Comparison of ENCODE assay signal across 1 cellular context in genomic region chr16:23174622-23175021, GRCh38.
TF ChIP-seq lines count a peak whose summit lies in the region.

No MANE protein-coding gene starts in this region.

TF ChIP-seq in HepG2, 621 proteins besides CTCF, POLR2A, EP300 and RAD21 (continued from another document and continues in another):
- TF ChIP-seq, protein P1, sequence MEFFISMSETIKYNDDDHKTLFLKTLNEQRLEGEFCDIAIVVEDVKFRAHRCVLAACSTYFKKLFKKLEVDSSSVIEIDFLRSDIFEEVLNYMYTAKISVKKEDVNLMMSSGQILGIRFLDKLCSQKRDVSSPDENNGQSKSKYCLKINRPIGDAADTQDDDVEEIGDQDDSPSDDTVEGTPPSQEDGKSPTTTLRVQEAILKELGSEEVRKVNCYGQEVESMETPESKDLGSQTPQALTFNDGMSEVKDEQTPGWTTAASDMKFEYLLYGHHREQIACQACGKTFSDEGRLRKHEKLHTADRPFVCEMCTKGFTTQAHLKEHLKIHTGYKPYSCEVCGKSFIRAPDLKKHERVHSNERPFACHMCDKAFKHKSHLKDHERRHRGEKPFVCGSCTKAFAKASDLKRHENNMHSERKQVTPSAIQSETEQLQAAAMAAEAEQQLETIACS (CRISPR knock-in tag; IDR thresholded peaks at IDR 0.05): no peak
- TF ChIP-seq CHCHD3 (CRISPR knock-in tag; IDR thresholded peaks at IDR 0.05): no peak
- TF ChIP-seq ZNF101 (CRISPR knock-in tag; IDR thresholded peaks at IDR 0.05; ENCODE audit: borderline replicate concordance, low read depth): no peak
- TF ChIP-seq, protein P2, sequence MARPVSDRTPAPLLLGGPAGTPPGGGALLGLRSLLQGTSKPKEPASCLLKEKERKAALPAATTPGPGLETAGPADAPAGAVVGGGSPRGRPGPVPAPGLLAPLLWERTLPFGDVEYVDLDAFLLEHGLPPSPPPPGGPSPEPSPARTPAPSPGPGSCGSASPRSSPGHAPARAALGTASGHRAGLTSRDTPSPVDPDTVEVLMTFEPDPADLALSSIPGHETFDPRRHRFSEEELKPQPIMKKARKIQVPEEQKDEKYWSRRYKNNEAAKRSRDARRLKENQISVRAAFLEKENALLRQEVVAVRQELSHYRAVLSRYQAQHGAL (CRISPR knock-in tag; IDR thresholded peaks at IDR 0.05; ENCODE audit: not compliant biosample characterization): no peak
- TF ChIP-seq PHF8 (CRISPR knock-in tag; IDR thresholded peaks at IDR 0.05): no peak
- TF ChIP-seq ZNF7 (CRISPR knock-in tag; IDR thresholded peaks at IDR 0.05): 0 out of 2 replicates have a peak, but pooled peaks have one; percentile 13
- no peak for TF ChIP-seq RBM22 (optimal IDR thresholded peaks at IDR 0.05; ENCODE audit: low read length)
- peak; percentile 49; the same call in 1 of the 2 replicates for TF ChIP-seq IKZF5 (CRISPR knock-in tag; IDR thresholded peaks at IDR 0.05)
- TF ChIP-seq ATF1 (CRISPR knock-in tag; IDR thresholded peaks at IDR 0.05): no peak
- TF ChIP-seq, protein P3, sequence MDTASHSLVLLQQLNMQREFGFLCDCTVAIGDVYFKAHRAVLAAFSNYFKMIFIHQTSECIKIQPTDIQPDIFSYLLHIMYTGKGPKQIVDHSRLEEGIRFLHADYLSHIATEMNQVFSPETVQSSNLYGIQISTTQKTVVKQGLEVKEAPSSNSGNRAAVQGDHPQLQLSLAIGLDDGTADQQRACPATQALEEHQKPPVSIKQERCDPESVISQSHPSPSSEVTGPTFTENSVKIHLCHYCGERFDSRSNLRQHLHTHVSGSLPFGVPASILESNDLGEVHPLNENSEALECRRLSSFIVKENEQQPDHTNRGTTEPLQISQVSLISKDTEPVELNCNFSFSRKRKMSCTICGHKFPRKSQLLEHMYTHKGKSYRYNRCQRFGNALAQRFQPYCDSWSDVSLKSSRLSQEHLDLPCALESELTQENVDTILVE (CRISPR knock-in tag; IDR thresholded peaks at IDR 0.05): 0 out of 2 replicates have a peak, but pooled peaks have one; percentile 39
- TF ChIP-seq ZNF841 (CRISPR knock-in tag; IDR thresholded peaks at IDR 0.05; ENCODE audit: borderline replicate concordance): peak; percentile 34; the same call in 1 of the 2 replicates
- TF ChIP-seq ZNF354B (CRISPR knock-in tag; IDR thresholded peaks at IDR 0.05): no peak
- TF ChIP-seq, protein P4, sequence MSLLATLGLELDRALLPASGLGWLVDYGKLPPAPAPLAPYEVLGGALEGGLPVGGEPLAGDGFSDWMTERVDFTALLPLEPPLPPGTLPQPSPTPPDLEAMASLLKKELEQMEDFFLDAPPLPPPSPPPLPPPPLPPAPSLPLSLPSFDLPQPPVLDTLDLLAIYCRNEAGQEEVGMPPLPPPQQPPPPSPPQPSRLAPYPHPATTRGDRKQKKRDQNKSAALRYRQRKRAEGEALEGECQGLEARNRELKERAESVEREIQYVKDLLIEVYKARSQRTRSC (CRISPR knock-in tag; IDR thresholded peaks at IDR 0.05; ENCODE audit: low read depth): no peak
- no peak for TF ChIP-seq YEATS4 (CRISPR knock-in tag; IDR thresholded peaks at IDR 0.05; ENCODE audit: borderline replicate concordance)
- TF ChIP-seq KLF11 (CRISPR knock-in tag; IDR thresholded peaks at IDR 0.05): no peak
- TF ChIP-seq TCF7 (IDR thresholded peaks at IDR 0.05; ENCODE audit: low read depth): no peak
- no peak for TF ChIP-seq ZNF562 (CRISPR knock-in tag; IDR thresholded peaks at IDR 0.05; ENCODE audit: borderline replicate concordance)
- no peak for TF ChIP-seq NFYC (CRISPR knock-in tag; IDR thresholded peaks at IDR 0.05)
- TF ChIP-seq NFRKB (IDR thresholded peaks at IDR 0.05): no peak
- no peak for TF ChIP-seq ARNTL (CRISPR knock-in tag; IDR thresholded peaks at IDR 0.05)
- no peak for TF ChIP-seq ESRRA (CRISPR knock-in tag; IDR thresholded peaks at IDR 0.05; ENCODE audit: low read depth)
- no peak for TF ChIP-seq AHR (CRISPR knock-in tag; IDR thresholded peaks at IDR 0.05)
- TF ChIP-seq NCOA1 (CRISPR knock-in tag; IDR thresholded peaks at IDR 0.05): no peak
- no peak for TF ChIP-seq ZSCAN9 (CRISPR knock-in tag; IDR thresholded peaks at IDR 0.05; ENCODE audit: borderline replicate concordance)
- TF ChIP-seq, protein P5, sequence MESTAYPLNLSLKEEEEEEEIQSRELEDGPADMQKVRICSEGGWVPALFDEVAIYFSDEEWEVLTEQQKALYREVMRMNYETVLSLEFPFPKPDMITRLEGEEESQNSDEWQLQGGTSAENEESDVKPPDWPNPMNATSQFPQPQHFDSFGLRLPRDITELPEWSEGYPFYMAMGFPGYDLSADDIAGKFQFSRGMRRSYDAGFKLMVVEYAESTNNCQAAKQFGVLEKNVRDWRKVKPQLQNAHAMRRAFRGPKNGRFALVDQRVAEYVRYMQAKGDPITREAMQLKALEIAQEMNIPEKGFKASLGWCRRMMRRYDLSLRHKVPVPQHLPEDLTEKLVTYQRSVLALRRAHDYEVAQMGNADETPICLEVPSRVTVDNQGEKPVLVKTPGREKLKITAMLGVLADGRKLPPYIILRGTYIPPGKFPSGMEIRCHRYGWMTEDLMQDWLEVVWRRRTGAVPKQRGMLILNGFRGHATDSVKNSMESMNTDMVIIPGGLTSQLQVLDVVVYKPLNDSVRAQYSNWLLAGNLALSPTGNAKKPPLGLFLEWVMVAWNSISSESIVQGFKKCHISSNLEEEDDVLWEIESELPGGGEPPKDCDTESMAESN (CRISPR knock-in tag; conservative IDR thresholded peaks at IDR 0.05): no peak
- TF ChIP-seq ZNF432 (CRISPR knock-in tag; IDR thresholded peaks at IDR 0.05; ENCODE audit: borderline replicate concordance): 0 out of 2 replicates have a peak, but pooled peaks have one; percentile 17
- TF ChIP-seq NKX3-1 (CRISPR knock-in tag; IDR thresholded peaks at IDR 0.05): 0 out of 2 replicates have a peak, but pooled peaks have one; percentile 53
- TF ChIP-seq, protein P6, sequence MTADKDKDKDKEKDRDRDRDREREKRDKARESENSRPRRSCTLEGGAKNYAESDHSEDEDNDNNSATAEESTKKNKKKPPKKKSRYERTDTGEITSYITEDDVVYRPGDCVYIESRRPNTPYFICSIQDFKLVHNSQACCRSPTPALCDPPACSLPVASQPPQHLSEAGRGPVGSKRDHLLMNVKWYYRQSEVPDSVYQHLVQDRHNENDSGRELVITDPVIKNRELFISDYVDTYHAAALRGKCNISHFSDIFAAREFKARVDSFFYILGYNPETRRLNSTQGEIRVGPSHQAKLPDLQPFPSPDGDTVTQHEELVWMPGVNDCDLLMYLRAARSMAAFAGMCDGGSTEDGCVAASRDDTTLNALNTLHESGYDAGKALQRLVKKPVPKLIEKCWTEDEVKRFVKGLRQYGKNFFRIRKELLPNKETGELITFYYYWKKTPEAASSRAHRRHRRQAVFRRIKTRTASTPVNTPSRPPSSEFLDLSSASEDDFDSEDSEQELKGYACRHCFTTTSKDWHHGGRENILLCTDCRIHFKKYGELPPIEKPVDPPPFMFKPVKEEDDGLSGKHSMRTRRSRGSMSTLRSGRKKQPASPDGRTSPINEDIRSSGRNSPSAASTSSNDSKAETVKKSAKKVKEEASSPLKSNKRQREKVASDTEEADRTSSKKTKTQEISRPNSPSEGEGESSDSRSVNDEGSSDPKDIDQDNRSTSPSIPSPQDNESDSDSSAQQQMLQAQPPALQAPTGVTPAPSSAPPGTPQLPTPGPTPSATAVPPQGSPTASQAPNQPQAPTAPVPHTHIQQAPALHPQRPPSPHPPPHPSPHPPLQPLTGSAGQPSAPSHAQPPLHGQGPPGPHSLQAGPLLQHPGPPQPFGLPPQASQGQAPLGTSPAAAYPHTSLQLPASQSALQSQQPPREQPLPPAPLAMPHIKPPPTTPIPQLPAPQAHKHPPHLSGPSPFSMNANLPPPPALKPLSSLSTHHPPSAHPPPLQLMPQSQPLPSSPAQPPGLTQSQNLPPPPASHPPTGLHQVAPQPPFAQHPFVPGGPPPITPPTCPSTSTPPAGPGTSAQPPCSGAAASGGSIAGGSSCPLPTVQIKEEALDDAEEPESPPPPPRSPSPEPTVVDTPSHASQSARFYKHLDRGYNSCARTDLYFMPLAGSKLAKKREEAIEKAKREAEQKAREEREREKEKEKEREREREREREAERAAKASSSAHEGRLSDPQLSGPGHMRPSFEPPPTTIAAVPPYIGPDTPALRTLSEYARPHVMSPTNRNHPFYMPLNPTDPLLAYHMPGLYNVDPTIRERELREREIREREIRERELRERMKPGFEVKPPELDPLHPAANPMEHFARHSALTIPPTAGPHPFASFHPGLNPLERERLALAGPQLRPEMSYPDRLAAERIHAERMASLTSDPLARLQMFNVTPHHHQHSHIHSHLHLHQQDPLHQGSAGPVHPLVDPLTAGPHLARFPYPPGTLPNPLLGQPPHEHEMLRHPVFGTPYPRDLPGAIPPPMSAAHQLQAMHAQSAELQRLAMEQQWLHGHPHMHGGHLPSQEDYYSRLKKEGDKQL (CRISPR knock-in tag; IDR thresholded peaks at IDR 0.05; ENCODE audit: low read depth): no peak
- no peak for TF ChIP-seq PITX1 (CRISPR knock-in tag; IDR thresholded peaks at IDR 0.05)
- TF ChIP-seq ZNF44 (CRISPR knock-in tag; IDR thresholded peaks at IDR 0.05): no peak
- no peak for TF ChIP-seq TBX2 (CRISPR knock-in tag; IDR thresholded peaks at IDR 0.05; ENCODE audit: borderline replicate concordance)
- no peak for TF ChIP-seq FLYWCH1 (CRISPR knock-in tag; IDR thresholded peaks at IDR 0.05)
- TF ChIP-seq ZNF274 (CRISPR knock-in tag; IDR thresholded peaks at IDR 0.05): no peak
- no peak for TF ChIP-seq ZNF589 (CRISPR knock-in tag; conservative IDR thresholded peaks at IDR 0.05)
- no peak for TF ChIP-seq ZNF746 (CRISPR knock-in tag; IDR thresholded peaks at IDR 0.05)
- TF ChIP-seq, protein P7, sequence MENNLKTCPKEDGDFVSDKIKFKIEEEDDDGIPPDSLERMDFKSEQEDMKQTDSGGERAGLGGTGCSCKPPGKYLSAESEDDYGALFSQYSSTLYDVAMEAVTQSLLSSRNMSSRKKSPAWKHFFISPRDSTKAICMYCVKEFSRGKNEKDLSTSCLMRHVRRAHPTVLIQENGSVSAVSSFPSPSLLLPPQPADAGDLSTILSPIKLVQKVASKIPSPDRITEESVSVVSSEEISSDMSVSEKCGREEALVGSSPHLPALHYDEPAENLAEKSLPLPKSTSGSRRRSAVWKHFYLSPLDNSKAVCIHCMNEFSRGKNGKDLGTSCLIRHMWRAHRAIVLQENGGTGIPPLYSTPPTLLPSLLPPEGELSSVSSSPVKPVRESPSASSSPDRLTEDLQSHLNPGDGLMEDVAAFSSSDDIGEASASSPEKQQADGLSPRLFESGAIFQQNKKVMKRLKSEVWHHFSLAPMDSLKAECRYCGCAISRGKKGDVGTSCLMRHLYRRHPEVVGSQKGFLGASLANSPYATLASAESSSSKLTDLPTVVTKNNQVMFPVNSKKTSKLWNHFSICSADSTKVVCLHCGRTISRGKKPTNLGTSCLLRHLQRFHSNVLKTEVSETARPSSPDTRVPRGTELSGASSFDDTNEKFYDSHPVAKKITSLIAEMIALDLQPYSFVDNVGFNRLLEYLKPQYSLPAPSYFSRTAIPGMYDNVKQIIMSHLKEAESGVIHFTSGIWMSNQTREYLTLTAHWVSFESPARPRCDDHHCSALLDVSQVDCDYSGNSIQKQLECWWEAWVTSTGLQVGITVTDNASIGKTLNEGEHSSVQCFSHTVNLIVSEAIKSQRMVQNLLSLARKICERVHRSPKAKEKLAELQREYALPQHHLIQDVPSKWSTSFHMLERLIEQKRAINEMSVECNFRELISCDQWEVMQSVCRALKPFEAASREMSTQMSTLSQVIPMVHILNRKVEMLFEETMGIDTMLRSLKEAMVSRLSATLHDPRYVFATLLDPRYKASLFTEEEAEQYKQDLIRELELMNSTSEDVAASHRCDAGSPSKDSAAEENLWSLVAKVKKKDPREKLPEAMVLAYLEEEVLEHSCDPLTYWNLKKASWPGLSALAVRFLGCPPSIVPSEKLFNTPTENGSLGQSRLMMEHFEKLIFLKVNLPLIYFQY (CRISPR knock-in tag; IDR thresholded peaks at IDR 0.05; ENCODE audit: borderline replicate concordance): no peak
- no peak for TF ChIP-seq BORCS8-MEF2B (CRISPR knock-in tag; IDR thresholded peaks at IDR 0.05)
- TF ChIP-seq KLF13 (CRISPR knock-in tag; IDR thresholded peaks at IDR 0.05): no peak
- no peak for TF ChIP-seq ZNF207 (IDR thresholded peaks at IDR 0.05; ENCODE audit: borderline replicate concordance)
- no peak for TF ChIP-seq HNRNPLL (IDR thresholded peaks at IDR 0.05; ENCODE audit: low read depth, low read length, poor library complexity, severe bottlenecking)
- no peak for TF ChIP-seq FOXO1 (CRISPR knock-in tag; IDR thresholded peaks at IDR 0.05)
- no peak for TF ChIP-seq YEATS2 (CRISPR knock-in tag; IDR thresholded peaks at IDR 0.05; ENCODE audit: borderline replicate concordance)
- TF ChIP-seq ETS1 (CRISPR knock-in tag; IDR thresholded peaks at IDR 0.05): no peak
- TF ChIP-seq WIZ (CRISPR knock-in tag; IDR thresholded peaks at IDR 0.05): peak; percentile 79; the same call in 1 of the 2 replicates
- no peak for TF ChIP-seq DZIP1 (CRISPR knock-in tag; IDR thresholded peaks at IDR 0.05)
